ENCODE assay signal across 8 cellular contexts in genomic region chr7:39746162-39746782, GRCh38.
DNase-seq lines count a peak whose midpoint lies in the region; ATAC-seq and TF ChIP-seq lines count a peak whose summit lies in the region.

No MANE protein-coding gene starts in this region.

- 22 to 29% (median 28%) methylated on average over 11 of the region's 11 CpGs for WGBS in stomach, 5 donors

- H3K4me1 ChIP-seq in stomach = peaks cover 0 to 13% (median 4%) of the 10 kb centered on the region in 4 donors

- no peak for ATAC-seq in GM21528 (IDR thresholded peaks at IDR 0.05; ENCODE audit: low FRiP score, unreplicated experiment)

- H3K36me3 ChIP-seq in stomach = no peaks in the 10 kb centered on the region

- no peak for TF ChIP-seq POLR2A in stomach (IDR thresholded peaks at IDR 0.05)

- intact Hi-C loops in stomach (cut with DNase I; ENCODE audit: low total_unique reads) = loop anchor here (5.0 kb wide), 1 partner anchor 164 kb away; no protein-coding TSS in a partner anchor

- DNase-seq in HS-5 (ENCODE audit: low read depth) = peak; percentile 76
- peak; percentile 65 for DNase-seq in NCI-H82 treated with DMSO at 0.1 percent for 48 hours (lab: John Stamatoyannopoulos, UW; ENCODE audit: unreplicated experiment)
- DNase-seq in activated CD8-positive, alpha-beta memory T cell treated with anti-CD3 and anti-CD28 coated beads for 1 hour (ENCODE audit: extremely low read depth in 1 of 2, low read depth in 1 of 2) = peak; percentile 25 to 43
- DNase-seq in epidermal melanocyte (ENCODE audit: insufficient read length, low spot score) = peak; percentile 92
- DNase-seq in myocyte (ENCODE audit: low read depth) = peak; percentile 91
- peak; percentile 80 for DNase-seq in stomach

- no peak overlapping the region for H3K4me3 ChIP-seq in stomach

- TF ChIP-seq CTCF in GM12873 (IDR thresholded peaks at IDR 0.05; ENCODE audit: insufficient read depth, low read depth, low read length, missing control alignments) = peak; percentile 75
- peak in 5 of 7 experiments; percentile 34 to 77 (median 64) for TF ChIP-seq CTCF in stomach (IDR thresholded peaks at IDR 0.05)

- no peak overlapping the region for H3K27ac ChIP-seq in stomach

- TF ChIP-seq EP300 in stomach (IDR thresholded peaks at IDR 0.05) = no peak

- no peaks in the 10 kb centered on the region for H3K9me3 ChIP-seq in stomach

- H3K27me3 ChIP-seq in stomach = no peaks in the 10 kb centered on the region

Comparison
In these comparisons a context has a peak if more than half of its experiments do, and no peak if none do; other contexts are left out.
1. DNase-seq: peak in every context shown above with its lines; median percentile 92 in epidermal melanocyte; 91 in myocyte; 80 in stomach; 76 in HS-5; 65 in NCI-H82 treated with DMSO at 0.1 percent for 48 hours; 34 in activated CD8-positive, alpha-beta memory T cell treated with anti-CD3 and anti-CD28 coated beads for 1 hour.